ENCODE assay signal across 17 cellular contexts in the genomic region with DNA sequence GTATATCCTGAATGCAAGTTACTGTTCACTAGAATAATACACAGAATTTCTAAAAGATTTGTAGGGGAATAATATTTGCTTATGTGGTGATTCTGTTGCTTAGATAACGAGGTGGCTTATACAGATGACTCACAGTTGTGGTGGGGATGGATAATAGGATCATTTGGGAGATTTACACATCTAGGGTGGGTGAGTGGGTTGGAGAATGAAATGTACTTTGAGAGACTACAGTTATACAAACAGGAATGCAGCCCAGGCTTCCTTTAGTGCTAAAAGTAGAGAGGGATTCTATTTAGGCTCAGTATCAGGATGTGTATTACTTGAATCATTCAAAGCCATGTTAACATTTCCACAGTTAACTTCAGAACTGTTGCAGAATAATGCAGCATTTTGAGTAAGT. TPM values are rescaled to one million over a fixed set of nuclear protein-coding genes. Genes with fewer than 3 reads are reported as not detected.
A peak's percentile ranks its signal among the peaks of the same experiment; 100 is the strongest.
DNase-seq lines count a peak whose midpoint lies in the region; TF ChIP-seq lines count a peak whose summit lies in the region.
"Had no signal": no experiment of that assay in that cellular context is flagged by ENCODE, and none has a peak within 500 bp of the region (broad histone marks: within the 10 kb centered on the region; RNA-seq: fewer than 3 reads in every experiment).

No MANE protein-coding gene starts in this region.

- no peaks in the 10 kb centered on the region for H3K9me3 ChIP-seq in adipocyte (ENCODE audit: control insufficient read depth, low read length)
- H3K9me3 ChIP-seq: tibial nerve had no signal

- POLR2A ChIA-PET in GM10248 (lab: Yijun Ruan, JAX) = no interaction called here

- DNase-seq in DMS53 (lab: John Stamatoyannopoulos, UW) (peak; percentile 38), DMS53 treated with DMSO at 0.1 percent for 48 hours (lab: John Stamatoyannopoulos, UW; ENCODE audit: unreplicated experiment) (no peak), adipocyte (ENCODE audit: low read depth) (peak; percentile 56), foreskin melanocyte (peak; percentile 10), skeletal muscle cell (ENCODE audit: low read depth) (peak; percentile 78), posterior vena cava (ENCODE audit: low spot score) (no peak), GM10248 (ENCODE audit: extremely low spot score) (no peak), globus pallidus (ENCODE audit: low spot score) (no peak)
- DNase-seq: 8988T; activated CD4-positive, alpha-beta T cell treated with anti-CD3 and anti-CD28 coated beads for 36 hours; activated T-cell treated with anti-CD3 and anti-CD28 coated beads, Interleukin-2, amount 50 U/mL, for 24 hours; CD4-positive, CD25-positive, alpha-beta regulatory T cell; nephron progenitor cell; OCI-M1 had no signal

- no peak for TF ChIP-seq CTCF in GM10248 (IDR thresholded peaks at IDR 0.05; ENCODE audit: control extremely low read depth, extremely low read depth, low read depth, missing control alignments)

- no peaks in the 10 kb centered on the region for H3K36me3 ChIP-seq in adipocyte (ENCODE audit: control insufficient read depth, insufficient read depth, low read length, severe bottlenecking)
- H3K36me3 ChIP-seq: tibial nerve had no signal

- peaks cover 16% of the 10 kb centered on the region for H3K4me1 ChIP-seq in adipocyte (ENCODE audit: control insufficient read depth, insufficient read depth, low read length)
- H3K4me1 ChIP-seq: tibial nerve had no signal

- CTCF ChIA-PET in GM10248 (lab: Yijun Ruan, JAX) = interaction anchor here (1.8 kb wide), 1 partner anchor 17 kb away, joined by 5 read pairs; no protein-coding TSS in a partner anchor

- H3K27me3 ChIP-seq in adipocyte (replicated peaks; ENCODE audit: control insufficient read depth, insufficient read depth, low read length) = peaks cover 2% of the 10 kb centered on the region
- H3K27me3 ChIP-seq: tibial nerve had no signal

- intact Hi-C loops in posterior vena cava (cut with DNase I) = no loop called here

- H3K4me3 ChIP-seq in adipocyte (ENCODE audit: low read length) (no peak overlapping the region), skeletal muscle cell (ENCODE audit: low read depth, low read length) (no peak overlapping the region)
- H3K4me3 ChIP-seq: tibial nerve had no signal

- no peak overlapping the region for H3K9ac ChIP-seq in adipocyte (ENCODE audit: low read length)

RNA-seq across cellular contexts. Expression of gene CTXN3, which starts 1.8 kb away (rescaled TPM):
- not detected for total RNA-seq in posterior vena cava
- total RNA-seq: activated CD4-positive, alpha-beta T cell treated with anti-CD3 and anti-CD28 coated beads for 36 hours; CD4-positive, CD25-positive, alpha-beta regulatory T cell; HT-29; left lobe of liver; tibial nerve had no signal

RNA-seq across cellular contexts. Expression of gene CCDC192, which starts 52.5 kb away (rescaled TPM):
- total RNA-seq in posterior vena cava = not detected
- total RNA-seq: activated CD4-positive, alpha-beta T cell treated with anti-CD3 and anti-CD28 coated beads for 36 hours; CD4-positive, CD25-positive, alpha-beta regulatory T cell; HT-29; left lobe of liver had no signal

Comparison
In these comparisons a context has a peak if more than half of its experiments do, and no peak if none do; other contexts are left out.
1. DNase-seq: peak in DMS53 (single experiment), adipocyte (single experiment), foreskin melanocyte (single experiment) and skeletal muscle cell (single experiment); none in DMS53 treated with DMSO at 0.1 percent for 48 hours (single experiment), posterior vena cava (single experiment), GM10248 (single experiment) and globus pallidus (single experiment).